ENCODE assay signal across 17 cellular contexts in the genomic region with DNA sequence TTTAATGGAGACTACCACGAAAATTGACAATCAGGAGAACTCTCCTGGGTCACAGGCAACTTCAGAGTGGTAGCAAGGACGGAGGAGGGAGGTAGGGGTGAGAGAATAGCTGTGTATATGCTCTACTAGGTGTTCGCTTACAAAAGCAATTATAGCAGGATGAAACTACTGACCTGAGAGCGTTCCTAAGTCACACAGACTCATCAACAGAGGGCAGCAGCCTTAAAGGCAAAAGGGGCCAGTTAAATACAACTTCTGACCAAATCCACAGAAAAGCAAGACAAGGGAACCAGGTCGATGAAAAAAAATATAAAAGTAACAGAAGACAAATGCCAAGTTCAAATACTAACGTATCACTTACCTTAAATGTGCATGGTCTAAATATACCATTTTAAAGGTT.
DNase-seq lines count a peak whose midpoint lies in the region; ATAC-seq, FAIRE-seq and TF ChIP-seq lines count a peak whose summit lies in the region.
"Had no signal": no experiment of that assay in that cellular context is flagged by ENCODE, and none has a peak within 500 bp of the region (broad histone marks: within the 10 kb centered on the region; RNA-seq: fewer than 3 reads in every experiment).

No MANE protein-coding gene starts in this region.

- no peak overlapping the region for H3K4me3 Mint-ChIP-seq in activated T-cell treated with anti-CD3 and anti-CD28 coated beads, Interleukin-2, amount 50 U/mL, for 72 hours
- H3K4me3 Mint-ChIP-seq: B cell; CD8-positive, alpha-beta T cell; HFFc6 had no signal

- no peaks in the 10 kb centered on the region for H3K36me3 Mint-ChIP-seq in activated T-cell treated with anti-CD3 and anti-CD28 coated beads, Interleukin-2, amount 50 U/mL, for 72 hours (ENCODE audit: insufficient read depth in 2 of 2)
- H3K36me3 Mint-ChIP-seq: CD8-positive, alpha-beta T cell had no signal

- no peaks in the 10 kb centered on the region for H4K20me1 ChIP-seq in OCI-LY3 (ENCODE audit: insufficient read depth, low read length)

- no peak overlapping the region for H3K4me2 ChIP-seq in OCI-LY3 (ENCODE audit: low read length)
- H3K4me2 ChIP-seq: KMS-11 had no signal

- peak; percentile 2 for DNase-seq in H7
- no peak for DNase-seq in epithelial cell of proximal tubule (ENCODE audit: low read depth)
- no peak for DNase-seq in activated T-cell treated with anti-CD3 and anti-CD28 coated beads, Interleukin-2, amount 50 U/mL, for 72 hours
- DNase-seq in SKM-1 treated with dmso at 0.1 percent for 144 hours (lab: John Stamatoyannopoulos, UW; ENCODE audit: unreplicated experiment): no peak
- no peak for DNase-seq in GM19239 (ENCODE audit: insufficient read length, low spot score)
- no peak for DNase-seq in dedifferentiated amniotic fluid mesenchymal stem cell (ENCODE audit: extremely low spot score)
- DNase-seq: CD8-positive, alpha-beta T cell; HFFc6; NCI-H2029; NCI-H526 treated with DMSO at 0.1 percent for 48 hours; SHP77 treated with DMSO at 0.1 percent for 48 hours; T1000 had no signal

- TF ChIP-seq CTCF in C4-2B (conservative IDR thresholded peaks at IDR 0.05): peak; percentile 28
- TF ChIP-seq CTCF in OCI-LY3 (IDR thresholded peaks at IDR 0.05; ENCODE audit: low read depth, low read length): no peak
- peak; percentile 11 for TF ChIP-seq CTCF in epithelial cell of proximal tubule (conservative IDR thresholded peaks at IDR 0.05; ENCODE audit: low read depth, low read length)

- no peaks in the 10 kb centered on the region for H3K9me3 ChIP-seq in OCI-LY3 (ENCODE audit: insufficient read depth, low read length)

- H3K79me2 ChIP-seq in OCI-LY3 (ENCODE audit: low read length): no peaks in the 10 kb centered on the region

- H3K27ac ChIP-seq in C4-2B (no peak overlapping the region), OCI-LY3 (ENCODE audit: low read length) (no peak overlapping the region)
- H3K27ac ChIP-seq: KMS-11 had no signal

- peaks cover 0 to 2% of the 10 kb centered on the region in 2 donors for H3K9me3 Mint-ChIP-seq in activated T-cell treated with anti-CD3 and anti-CD28 coated beads, Interleukin-2, amount 50 U/mL, for 72 hours

- H3K36me3 ChIP-seq in H7 (replicated peaks; ENCODE audit: control insufficient read depth, insufficient read depth, low read length): no peaks in the 10 kb centered on the region
- H3K36me3 ChIP-seq in OCI-LY3 (replicated peaks; ENCODE audit: low read depth, low read length): no peaks in the 10 kb centered on the region

- no peak overlapping the region for H3K27ac Mint-ChIP-seq in activated T-cell treated with anti-CD3 and anti-CD28 coated beads, Interleukin-2, amount 50 U/mL, for 72 hours
- H3K27ac Mint-ChIP-seq: B cell; CD8-positive, alpha-beta T cell; HFFc6 had no signal

- H3K27me3 ChIP-seq in H7 (ENCODE audit: control insufficient read depth, insufficient read depth, low read length): no peaks in the 10 kb centered on the region
- no peaks in the 10 kb centered on the region for H3K27me3 ChIP-seq in OCI-LY3 (ENCODE audit: low read depth, low read length)

- FAIRE-seq in GM19239 (lab: Jason Lieb, UNC): no peak
- FAIRE-seq: D721Med had no signal

- no peak overlapping the region for H3K4me3 ChIP-seq in H7 (ENCODE audit: insufficient read depth, low read depth, low read length)
- no peak overlapping the region for H3K4me3 ChIP-seq in OCI-LY3 (ENCODE audit: low read length)
- H3K4me3 ChIP-seq in epithelial cell of proximal tubule (ENCODE audit: low read depth, low read length): no peak overlapping the region

- H3K4me1 ChIP-seq in OCI-LY3 (ENCODE audit: low read length): no peaks in the 10 kb centered on the region

- no peak for ATAC-seq in activated T-cell treated with anti-CD3 and anti-CD28 coated beads, Interleukin-2, amount 50 U/mL, for 72 hours (replicated peaks in 1 of 2)
- ATAC-seq: CD8-positive, alpha-beta T cell had no signal

- 0 out of 2 replicates have a peak overlapping the region, but pooled peaks have one; percentile 18 for H2AFZ ChIP-seq in OCI-LY3 (ENCODE audit: low read depth, low read length)

- H3K9ac ChIP-seq in OCI-LY3 (ENCODE audit: low read length): no peak overlapping the region
- H3K9ac ChIP-seq: KMS-11 had no signal

- no peaks in the 10 kb centered on the region for H3K4me1 Mint-ChIP-seq in activated T-cell treated with anti-CD3 and anti-CD28 coated beads, Interleukin-2, amount 50 U/mL, for 72 hours (ENCODE audit: low read depth)
- H3K4me1 Mint-ChIP-seq: B cell had no signal

- no peaks in the 10 kb centered on the region for H3K27me3 Mint-ChIP-seq in activated T-cell treated with anti-CD3 and anti-CD28 coated beads, Interleukin-2, amount 50 U/mL, for 72 hours (ENCODE audit: low read depth)
- H3K27me3 Mint-ChIP-seq: B cell had no signal
